Comparison of ENCODE assay signal across 27 cellular contexts in genomic region chr5:113071401-113071800, GRCh38.
"Had no signal": no experiment of that assay in that cellular context is flagged by ENCODE, and none has a peak within 500 bp of the region (broad histone marks: within the 10 kb centered on the region; RNA-seq: fewer than 3 reads in every experiment).

No MANE protein-coding gene starts in this region.

- H2AFZ ChIP-seq: neural progenitor cell had no signal

- H3K9me3 Mint-ChIP-seq: stimulated activated effector memory CD8-positive, alpha-beta T cell treated with anti-CD3 and anti-CD28 coated beads, Interleukin-12 subunit alpha, Interleukin-12 subunit beta, amount 100 ng/mL, for 72 hours had no signal

- H3K36me3 Mint-ChIP-seq: natural killer cell; stimulated activated effector memory CD8-positive, alpha-beta T cell treated with anti-CD3 and anti-CD28 coated beads, Interleukin-12 subunit alpha, Interleukin-12 subunit beta, amount 100 ng/mL, for 72 hours had no signal

- H3K4me1 ChIP-seq: left lung, lower lobe of right lung, neural progenitor cell, right atrium auricular region, sigmoid colon, suprapubic skin, tibial artery, upper lobe of right lung had no signal

- H3K4me1 Mint-ChIP-seq: immature natural killer cell; natural killer cell; stimulated activated effector memory CD8-positive, alpha-beta T cell treated with anti-CD3 and anti-CD28 coated beads, Interleukin-12 subunit alpha, Interleukin-12 subunit beta, amount 100 ng/mL, for 72 hours had no signal

- H3K27ac Mint-ChIP-seq: natural killer cell; nephron progenitor cell; neural progenitor cell; progenitor cell of endocrine pancreas; stimulated activated effector memory CD8-positive, alpha-beta T cell treated with anti-CD3 and anti-CD28 coated beads, Interleukin-12 subunit alpha, Interleukin-12 subunit beta, amount 100 ng/mL, for 72 hours; stimulated activated naive CD8-positive, alpha-beta T cell treated with anti-CD3 and anti-CD28 coated beads, Interleukin-15, Interleukin-2, amounts not matched to agents 100 ng/mL and 50 ng/mL, for 24 hours had no signal

- H3K36me3 ChIP-seq: left lung, neural progenitor cell, neutrophil, sigmoid colon, upper lobe of right lung had no signal

- H3K4me3 ChIP-seq: left lung, lower lobe of right lung, neural progenitor cell, right atrium auricular region, sigmoid colon, spleen, suprapubic skin, thoracic aorta, tibial artery, upper lobe of right lung had no signal

- H3K9me3 ChIP-seq: left lung, lower lobe of right lung, neutrophil, right atrium auricular region, sigmoid colon, suprapubic skin, thoracic aorta, tibial artery, upper lobe of right lung had no signal

- H3K27me3 Mint-ChIP-seq: progenitor cell of endocrine pancreas; stimulated activated naive CD8-positive, alpha-beta T cell treated with anti-CD3 and anti-CD28 coated beads, Interleukin-15, Interleukin-2, amounts not matched to agents 100 ng/mL and 50 ng/mL, for 24 hours had no signal

- ATAC-seq: left colon; left lung; lower lobe of right lung; natural killer cell; stimulated activated effector memory CD8-positive, alpha-beta T cell treated with anti-CD3 and anti-CD28 coated beads, Interleukin-12 subunit alpha, Interleukin-12 subunit beta, amount 100 ng/mL, for 72 hours; upper lobe of right lung had no signal

- H3K4me2 ChIP-seq: neural progenitor cell had no signal

- H3K9ac ChIP-seq: neural progenitor cell had no signal

- H3K27ac ChIP-seq: left lung, lower lobe of right lung, neural progenitor cell, neutrophil, right atrium auricular region, sigmoid colon, spleen, suprapubic skin, thoracic aorta, tibial artery, upper lobe of right lung had no signal

- DNase-seq: hippocampal formation; immature natural killer cell; kidney; left colon; left lung; lower lobe of right lung; mammary epithelial cell; mesenchymal stem cell; natural killer cell; nephron progenitor cell; occipital lobe; sigmoid colon; small intestine; spleen; stimulated activated CD4-positive, alpha-beta T cell treated with anti-CD3 and anti-CD28 coated beads, Interleukin-4, amount 100 ng/mL, for 24 hours; stimulated activated naive CD4-positive, alpha-beta T cell; tibial artery; trophoblast cell; upper lobe of right lung had no signal

- H3K27me3 ChIP-seq: left lung, neural progenitor cell, neutrophil, right atrium auricular region, sigmoid colon, suprapubic skin, tibial artery, upper lobe of right lung had no signal

- H3K4me3 Mint-ChIP-seq: immature natural killer cell; natural killer cell; nephron progenitor cell; neural progenitor cell; stimulated activated effector memory CD8-positive, alpha-beta T cell treated with anti-CD3 and anti-CD28 coated beads, Interleukin-12 subunit alpha, Interleukin-12 subunit beta, amount 100 ng/mL, for 72 hours; stimulated activated naive CD8-positive, alpha-beta T cell treated with anti-CD3 and anti-CD28 coated beads, Interleukin-15, Interleukin-2, amounts not matched to agents 100 ng/mL and 50 ng/mL, for 24 hours had no signal
